Comparison of ENCODE assay signal across 2 cellular contexts in genomic region chr14:73719791-73720190, GRCh38.
TF ChIP-seq lines count a peak whose summit lies in the region.

No MANE protein-coding gene starts in this region.

TF ChIP-seq in liver, 16 proteins besides CTCF, POLR2A, EP300 and RAD21:
- TF ChIP-seq GABPA (IDR thresholded peaks at IDR 0.05 in 1 of 2, conservative IDR thresholded peaks at IDR 0.05 in 1 of 2) (no peak), RXRA (IDR thresholded peaks at IDR 0.05) (peak; percentile 45 to 79), ATF3 (IDR thresholded peaks at IDR 0.05) (no peak), FOXA1 (IDR thresholded peaks at IDR 0.05) (no peak), SP1 (IDR thresholded peaks at IDR 0.05) (peak; percentile 34), FOXA2 (IDR thresholded peaks at IDR 0.05) (no peak), YY1 (IDR thresholded peaks at IDR 0.05) (no peak), ZBTB33 (IDR thresholded peaks at IDR 0.05) (no peak), JUND (IDR thresholded peaks at IDR 0.05) (no peak), NR2F2 (IDR thresholded peaks at IDR 0.05) (peak; percentile 58), REST (IDR thresholded peaks at IDR 0.05) (no peak), MAX (IDR thresholded peaks at IDR 0.05) (no peak), HNF4A (conservative IDR thresholded peaks at IDR 0.05) (peak; percentile 68 to 88), TAF1 (conservative IDR thresholded peaks at IDR 0.05) (no peak), HNF4G (IDR thresholded peaks at IDR 0.05) (peak; percentile 64), EGR1 (IDR thresholded peaks at IDR 0.05; ENCODE audit: low read depth in 2 of 2) (no peak)

TF ChIP-seq in HepG2, 621 proteins besides CTCF, POLR2A, EP300 and RAD21:
- TF ChIP-seq HNRNPL (IDR thresholded peaks at IDR 0.05; ENCODE audit: low read depth, low read length) = no peak
- TF ChIP-seq HOXA3 (CRISPR knock-in tag; IDR thresholded peaks at IDR 0.05) = no peak
- TF ChIP-seq MLLT10 (CRISPR knock-in tag; IDR thresholded peaks at IDR 0.05) = no peak
- no peak for TF ChIP-seq TCF7L2 (IDR thresholded peaks at IDR 0.05; ENCODE audit: low read depth, low read length)
- TF ChIP-seq ZC3H13 (CRISPR knock-in tag; IDR thresholded peaks at IDR 0.05) = no peak
- TF ChIP-seq ZNF407 (CRISPR knock-in tag; IDR thresholded peaks at IDR 0.05; ENCODE audit: not compliant biosample characterization) = no peak
- TF ChIP-seq RELA (CRISPR knock-in tag; IDR thresholded peaks at IDR 0.05) = no peak
- TF ChIP-seq ZNF530 (CRISPR knock-in tag; IDR thresholded peaks at IDR 0.05; ENCODE audit: low read depth) = no peak
- no peak for TF ChIP-seq HOXA5 (CRISPR knock-in tag; IDR thresholded peaks at IDR 0.05)
- TF ChIP-seq SIX1 (CRISPR knock-in tag; IDR thresholded peaks at IDR 0.05; ENCODE audit: borderline replicate concordance) = no peak
- TF ChIP-seq DBP (CRISPR knock-in tag; IDR thresholded peaks at IDR 0.05; ENCODE audit: not compliant biosample characterization) = no peak
- no peak for TF ChIP-seq TOPORS (CRISPR knock-in tag; IDR thresholded peaks at IDR 0.05)
- TF ChIP-seq ZBTB49 (CRISPR knock-in tag; IDR thresholded peaks at IDR 0.05; ENCODE audit: borderline replicate concordance) = no peak
- no peak for TF ChIP-seq GFI1 (CRISPR knock-in tag; IDR thresholded peaks at IDR 0.05; ENCODE audit: borderline replicate concordance)
- TF ChIP-seq ZNF558 (CRISPR knock-in tag; IDR thresholded peaks at IDR 0.05; ENCODE audit: borderline replicate concordance) = no peak
- TF ChIP-seq IRF9 (CRISPR knock-in tag; IDR thresholded peaks at IDR 0.05; ENCODE audit: borderline replicate concordance) = no peak
- no peak for TF ChIP-seq ZNF142 (CRISPR knock-in tag; IDR thresholded peaks at IDR 0.05)
